ENCODE assay signal across 19 cellular contexts in the genomic region with DNA sequence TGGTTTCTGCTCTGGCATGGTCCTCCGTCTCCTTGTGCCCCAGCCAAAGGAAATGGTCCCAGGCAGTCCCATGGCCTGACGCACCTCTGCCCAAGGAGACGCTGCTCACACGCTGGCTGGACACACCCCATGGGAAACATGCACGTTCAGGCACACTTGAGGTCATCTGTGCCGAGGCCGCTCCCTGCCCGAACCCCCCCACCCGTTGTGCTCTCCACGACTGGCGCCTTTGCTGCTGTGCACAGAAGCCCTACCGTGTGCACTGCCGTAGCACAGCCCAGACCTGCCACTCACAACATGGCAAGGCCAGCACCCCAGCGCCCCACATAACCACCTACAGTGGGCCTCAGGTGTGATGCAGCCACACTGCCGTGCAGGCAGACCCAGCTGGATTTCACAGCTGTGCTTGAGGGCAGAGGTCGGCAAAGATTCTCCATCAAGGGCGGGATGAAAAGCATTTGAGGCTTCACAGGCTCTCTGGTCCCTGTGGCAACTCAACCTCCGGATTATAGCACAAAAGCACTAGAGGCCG.
A peak's percentile ranks its signal among the peaks of the same experiment; 100 is the strongest.
DNase-seq lines count a peak whose midpoint lies in the region; ATAC-seq, FAIRE-seq and TF ChIP-seq lines count a peak whose summit lies in the region.
"Had no signal": no experiment of that assay in that cellular context is flagged by ENCODE, and none has a peak within 500 bp of the region (broad histone marks: within the 10 kb centered on the region; RNA-seq: fewer than 3 reads in every experiment).

No MANE protein-coding gene starts in this region.

- H3K9me3 ChIP-seq in H9 (ENCODE audit: control insufficient read depth, low read depth, low read length) (peaks cover 4% of the 10 kb centered on the region), H1 (ENCODE audit: insufficient read depth in 2 of 2, low read depth in 1 of 2, low read length in 1 of 2) (peaks cover 2 to 8% of the 10 kb centered on the region in 2 experiments; a peak in 1 of 4 replicates), osteoblast (ENCODE audit: low read depth, low read length) (no peaks in the 10 kb centered on the region), upper lobe of right lung (peaks cover 9% of the 10 kb centered on the region)
- H3K9me3 ChIP-seq: HAP-1 had no signal

- no peak overlapping the region for H2AFZ ChIP-seq in H9 (ENCODE audit: low read length)
- no peak overlapping the region for H2AFZ ChIP-seq in H1 (ENCODE audit: low read length)
- H2AFZ ChIP-seq in osteoblast (ENCODE audit: low read length) = no peak overlapping the region

- H3K4me1 Mint-ChIP-seq in activated CD4-positive, alpha-beta T cell treated with anti-CD3 and anti-CD28 coated beads, Interleukin-2, amount 10 ng/mL, durations not matched to agents 24 days and 14 days = no peaks in the 10 kb centered on the region
- H3K4me1 Mint-ChIP-seq in activated CD4-positive, alpha-beta T cell treated with anti-CD3 and anti-CD28 coated beads for 36 hours = peaks cover 3% of the 10 kb centered on the region
- peaks cover 11 to 12% of the 10 kb centered on the region in 2 experiments for H3K4me1 Mint-ChIP-seq in H9

- no peak for TF ChIP-seq POLR2A in H1 (IDR thresholded peaks at IDR 0.05; ENCODE audit: control extremely low read depth in 1 of 2, low read depth in 2 of 2, low read length in 2 of 2)

- H3K23ac ChIP-seq in H9 (ENCODE audit: insufficient read length, low read depth, low read length) (no peak overlapping the region), H1 (ENCODE audit: insufficient read length) (no peak overlapping the region)

- H3K23me2 ChIP-seq in H9 (ENCODE audit: insufficient read length, low read depth, low read length, poor library complexity, severe bottlenecking) (no peaks in the 10 kb centered on the region), H1 (ENCODE audit: low read depth, low read length) (no peaks in the 10 kb centered on the region)

- no peaks in the 10 kb centered on the region for H3K36me3 Mint-ChIP-seq in activated CD4-positive, alpha-beta T cell treated with anti-CD3 and anti-CD28 coated beads, Interleukin-2, amount 10 ng/mL, durations not matched to agents 24 days and 14 days (ENCODE audit: low read depth)
- H3K36me3 Mint-ChIP-seq in activated CD4-positive, alpha-beta T cell treated with anti-CD3 and anti-CD28 coated beads for 36 hours (ENCODE audit: low read depth) = no peaks in the 10 kb centered on the region
- H3K36me3 Mint-ChIP-seq in H9 (ENCODE audit: insufficient read depth in 1 of 3, low read depth in 3 of 3) = peaks cover 0 to 12% (median 5%) of the 10 kb centered on the region in 3 experiments; a peak in 3 of 7 replicates

- H2AK5ac ChIP-seq in H9 (ENCODE audit: insufficient read length, low read length) = no peak overlapping the region
- no peak overlapping the region for H2AK5ac ChIP-seq in H1 (ENCODE audit: low read depth, low read length)

- no peaks in the 10 kb centered on the region; the same call in 1 of the 2 replicates for H3K27me3 ChIP-seq in H9 (ENCODE audit: insufficient read depth, low read length)
- peaks cover 0 to 3% (median under 1%) of the 10 kb centered on the region in 4 experiments; a peak in 3 of 7 replicates for H3K27me3 ChIP-seq in H1 (replicated peaks in 1 of 4; ENCODE audit: control insufficient read depth in 3 of 4, extremely low read depth in 1 of 4, insufficient read depth in 3 of 4, low read length in 3 of 4)
- H3K27me3 ChIP-seq in osteoblast (ENCODE audit: insufficient read depth, low read length) = peaks cover 9% of the 10 kb centered on the region
- H3K27me3 ChIP-seq in upper lobe of right lung = peaks cover 29% of the 10 kb centered on the region
- H3K27me3 ChIP-seq: BLaER1 had no signal

- no peak overlapping the region for H2BK20ac ChIP-seq in H9 (ENCODE audit: low read depth, low read length, poor library complexity, severe bottlenecking)
- H2BK20ac ChIP-seq in H1 (ENCODE audit: low read length) = 0 out of 2 replicates have a peak overlapping the region, but pooled peaks have one; percentile 34

- H3K27ac Mint-ChIP-seq in activated CD4-positive, alpha-beta T cell treated with anti-CD3 and anti-CD28 coated beads, Interleukin-2, amount 10 ng/mL, durations not matched to agents 24 days and 14 days = no peak overlapping the region
- no peak overlapping the region for H3K27ac Mint-ChIP-seq in activated CD4-positive, alpha-beta T cell treated with anti-CD3 and anti-CD28 coated beads for 36 hours
- H3K27ac Mint-ChIP-seq in H9 = no peak overlapping the region
- H3K27ac Mint-ChIP-seq: CD4-positive, alpha-beta T cell had no signal

- peaks cover 9% of the 10 kb centered on the region for H3K27me3 Mint-ChIP-seq in activated CD4-positive, alpha-beta T cell treated with anti-CD3 and anti-CD28 coated beads, Interleukin-2, amount 10 ng/mL, durations not matched to agents 24 days and 14 days
- H3K27me3 Mint-ChIP-seq in activated CD4-positive, alpha-beta T cell treated with anti-CD3 and anti-CD28 coated beads for 36 hours = peaks cover 32% of the 10 kb centered on the region
- peaks cover 68% of the 10 kb centered on the region for H3K27me3 Mint-ChIP-seq in H9 (ENCODE audit: low read depth)

- H4K5ac ChIP-seq in H9 (ENCODE audit: insufficient read length, low read depth, low read length) (no peak overlapping the region), H1 (ENCODE audit: insufficient read length, low read depth, low read length) (no peak overlapping the region)

- DNase-seq in activated CD4-positive, alpha-beta T cell treated with anti-CD3 and anti-CD28 coated beads, Interleukin-2, amount 10 ng/mL, durations not matched to agents 24 days and 14 days = peak; percentile 39
- DNase-seq in activated CD4-positive, alpha-beta T cell treated with anti-CD3 and anti-CD28 coated beads for 36 hours = no peak
- DNase-seq in H9 (peak; percentile 21), H1 (ENCODE audit: low read depth in 1 of 2, low spot score in 2 of 2) (no peak), osteoblast (ENCODE audit: insufficient read length, low spot score, missing footprints) (peak; percentile 44), upper lobe of right lung (no peak)
- no peak for DNase-seq in stimulated activated CD4-positive, alpha-beta T cell treated with anti-CD3 and anti-CD28 coated beads, Interleukin-4, amount 100 ng/mL, for 4 hours
- DNase-seq: ACHN; CD4-positive, alpha-beta T cell; COR-L47; Kasumi-1; NCI-H1694; NCI-H2081 treated with DMSO at 0.1 percent for 48 hours; NCI-H2171 treated with DMSO at 0.1 percent for 48 hours had no signal

- intact Hi-C loops in activated CD4-positive, alpha-beta T cell treated with anti-CD3 and anti-CD28 coated beads, Interleukin-2, amount 10 ng/mL, durations not matched to agents 24 days and 14 days (cut with micrococcal nuclease) = loop anchor here (5.0 kb wide), 1 partner anchor 165 kb away; no protein-coding TSS in a partner anchor
- intact Hi-C loops in activated CD4-positive, alpha-beta T cell treated with anti-CD3 and anti-CD28 coated beads for 36 hours (cut with DNase I, micrococcal nuclease) = loop anchor here in 1 of 2 experiments (10.0 kb wide), 1 partner anchor 967 kb away; no protein-coding TSS in a partner anchor
- intact Hi-C loops in upper lobe of right lung (cut with DNase I) = no loop called here

- no peak overlapping the region for H2BK15ac ChIP-seq in H9 (ENCODE audit: low read depth, low read length)
- H2BK15ac ChIP-seq in H1 (ENCODE audit: low read length) = no peak overlapping the region

- no peak overlapping the region for H3T11ph ChIP-seq in H9 (ENCODE audit: low read length)

- no peaks in the 10 kb centered on the region for H3K9me3 Mint-ChIP-seq in activated CD4-positive, alpha-beta T cell treated with anti-CD3 and anti-CD28 coated beads, Interleukin-2, amount 10 ng/mL, durations not matched to agents 24 days and 14 days
- H3K9me3 Mint-ChIP-seq in activated CD4-positive, alpha-beta T cell treated with anti-CD3 and anti-CD28 coated beads for 36 hours (ENCODE audit: low read depth) = peaks cover 6% of the 10 kb centered on the region
- peaks cover 15 to 18% of the 10 kb centered on the region in 2 experiments for H3K9me3 Mint-ChIP-seq in H9
- H3K9me3 Mint-ChIP-seq: CD4-positive, alpha-beta T cell had no signal

- H4K20me1 ChIP-seq in H9 (ENCODE audit: control insufficient read depth, insufficient read depth, insufficient read length) (no peaks in the 10 kb centered on the region), H1 (replicated peaks in 1 of 2; ENCODE audit: control insufficient read depth in 1 of 2, insufficient read depth in 2 of 2, low read length in 2 of 2) (no peaks in the 10 kb centered on the region), osteoblast (ENCODE audit: insufficient read depth, low read length) (no peaks in the 10 kb centered on the region)
- H4K20me1 ChIP-seq: BLaER1 had no signal

- H2BK5ac ChIP-seq in H9 (ENCODE audit: insufficient read length, low read length) (no peak overlapping the region), H1 (ENCODE audit: low read depth, low read length) (no peak overlapping the region)

- no peak overlapping the region for H3K4me3 Mint-ChIP-seq in activated CD4-positive, alpha-beta T cell treated with anti-CD3 and anti-CD28 coated beads, Interleukin-2, amount 10 ng/mL, durations not matched to agents 24 days and 14 days
- no peak overlapping the region for H3K4me3 Mint-ChIP-seq in activated CD4-positive, alpha-beta T cell treated with anti-CD3 and anti-CD28 coated beads for 36 hours
- no peak overlapping the region for H3K4me3 Mint-ChIP-seq in H9
- H3K4me3 Mint-ChIP-seq: CD4-positive, alpha-beta T cell had no signal

- H3K14ac ChIP-seq in H9 (ENCODE audit: insufficient read depth, low read length) (no peak overlapping the region; the same call in 1 of the 2 replicates), H1 (ENCODE audit: insufficient read length) (no peak overlapping the region)

- H3K18ac ChIP-seq in H9 (ENCODE audit: insufficient read length, low read depth, low read length) (no peak overlapping the region), H1 (ENCODE audit: extremely low read depth, low read length) (no peak overlapping the region)

- H3K56ac ChIP-seq in H9 (ENCODE audit: insufficient read length, low read depth, low read length) = no peak overlapping the region
- no peak overlapping the region for H3K56ac ChIP-seq in H1 (replicated peaks; ENCODE audit: insufficient read length, low read depth, low read length)

- no peak overlapping the region for H3K4me3 ChIP-seq in H1 (ENCODE audit: extremely low read depth in 1 of 4, insufficient read depth in 2 of 4, low read depth in 3 of 4, low read length in 4 of 4)
- no peak overlapping the region for H3K4me3 ChIP-seq in osteoblast (ENCODE audit: insufficient read depth, low read length)
- no peak overlapping the region for H3K4me3 ChIP-seq in upper lobe of right lung
- H3K4me3 ChIP-seq: BLaER1, HAP-1 had no signal

- H3K79me1 ChIP-seq in H9 (ENCODE audit: insufficient read depth, low read depth, low read length, poor library complexity, severe bottlenecking) (no peaks in the 10 kb centered on the region), H1 (ENCODE audit: low read depth, low read length) (no peaks in the 10 kb centered on the region)

- no peak for TF ChIP-seq RAD21 in H1 (IDR thresholded peaks at IDR 0.05 in 1 of 2, conservative IDR thresholded peaks at IDR 0.05 in 1 of 2; ENCODE audit: low read depth in 2 of 2, low read length in 2 of 2)

- POLR2A ChIA-PET in activated CD4-positive, alpha-beta T cell treated with anti-CD3 and anti-CD28 coated beads for 36 hours (lab: Charles Lee) = no interaction called here
- POLR2A ChIA-PET in H1 (lab: Charles Lee; ENCODE audit: partially characterized antibody) = no interaction called here

- H3K27ac ChIP-seq in H9 (ENCODE audit: insufficient read length, low read depth, low read length) = no peak overlapping the region
- no peak overlapping the region for H3K27ac ChIP-seq in H1 (ENCODE audit: low read depth, low read length)
- H3K27ac ChIP-seq in osteoblast (ENCODE audit: low read depth, low read length) = no peak overlapping the region
- no peak overlapping the region for H3K27ac ChIP-seq in upper lobe of right lung
- H3K27ac ChIP-seq: 22Rv1, BLaER1 had no signal

- no peaks in the 10 kb centered on the region for H3K36me3 ChIP-seq in H1 (ENCODE audit: control insufficient read depth in 2 of 4, insufficient read depth in 4 of 4, low read length in 3 of 4)
- H3K36me3 ChIP-seq in osteoblast (ENCODE audit: insufficient read depth, low read length) = no peaks in the 10 kb centered on the region
- no peaks in the 10 kb centered on the region for H3K36me3 ChIP-seq in upper lobe of right lung
- H3K36me3 ChIP-seq: BLaER1, HAP-1 had no signal

- FAIRE-seq in H1 (lab: Jason Lieb, UNC) = no peak

- CTCF ChIA-PET in activated CD4-positive, alpha-beta T cell treated with anti-CD3 and anti-CD28 coated beads for 36 hours (lab: Charles Lee) = interaction anchor here (0.7 to 2.0 kb wide), 2 partner anchors 29 to 68 kb away, joined by 3 to 5 read pairs; no protein-coding TSS in a partner anchor
- CTCF ChIA-PET in H1 (lab: Charles Lee; ENCODE audit: partially characterized antibody) = interaction anchor here (0.9 to 5.2 kb wide), 13 partner anchors 12 to 968 kb away, joined by 3 to 51 read pairs (median 7); a partner anchor contains a TSS

- no peak for TF ChIP-seq EP300 in H1 (IDR thresholded peaks at IDR 0.05; ENCODE audit: borderline replicate concordance in 1 of 2, low read depth in 2 of 2, low read length in 2 of 2)

- H3K4ac ChIP-seq in H9 (ENCODE audit: low read depth, low read length) = no peak overlapping the region
- H3K4ac ChIP-seq in H1 (replicated peaks; ENCODE audit: insufficient read length, low read depth, low read length) = no peak overlapping the region

- H3K4me1 ChIP-seq in H9 (ENCODE audit: insufficient read depth, low read length) (no peaks in the 10 kb centered on the region), H1 (replicated peaks in 1 of 4; ENCODE audit: control insufficient read depth in 3 of 4, insufficient read depth in 4 of 4, low read length in 3 of 4) (peaks cover 0 to 4% (median 1%) of the 10 kb centered on the region in 4 experiments; a peak in 2 of 7 replicates), osteoblast (ENCODE audit: insufficient read depth, low read length) (no peaks in the 10 kb centered on the region), upper lobe of right lung (peaks cover 3% of the 10 kb centered on the region)
- H3K4me1 ChIP-seq: BLaER1, HAP-1 had no signal

- H3K79me2 ChIP-seq in H9 (ENCODE audit: insufficient read depth, low read length) = no peaks in the 10 kb centered on the region
- no peaks in the 10 kb centered on the region for H3K79me2 ChIP-seq in H1 (ENCODE audit: control insufficient read depth in 1 of 2, insufficient read depth in 2 of 2, low read length in 2 of 2)
- H3K79me2 ChIP-seq in osteoblast (ENCODE audit: insufficient read depth, low read length) = no peaks in the 10 kb centered on the region

- no peak for ATAC-seq in activated CD4-positive, alpha-beta T cell treated with anti-CD3 and anti-CD28 coated beads for 36 hours
- ATAC-seq in GM21423 (IDR thresholded peaks at IDR 0.05; ENCODE audit: unreplicated experiment) (no peak), upper lobe of right lung (no peak)
- ATAC-seq: Right ventricle myocardium inferior had no signal

- H3K9ac ChIP-seq in H9 (ENCODE audit: extremely low read depth, insufficient read length, low read length) (no peak overlapping the region), H1 (replicated peaks in 1 of 4; ENCODE audit: extremely low read depth in 1 of 4, low read depth in 3 of 4, low read length in 3 of 4) (no peak overlapping the region)
- H3K9ac ChIP-seq: BLaER1 had no signal

- H2BK120ac ChIP-seq in H9 (ENCODE audit: low read depth, low read length, poor library complexity, severe bottlenecking) (no peak overlapping the region), H1 (replicated peaks; ENCODE audit: low read depth, low read length) (no peak overlapping the region)

- no CpG with 5 or more reads among the region's 19 CpGs for WGBS in H9 (ENCODE audit: extremely low coverage, insufficient read length, low lambda C conversion rate)
- 90% methylated on average over 19 of the region's 19 CpGs; no CpG with 5 or more reads in 1 of the 2 experiments for WGBS in H1 (ENCODE audit: extremely low coverage in 1 of 2, insufficient coverage in 1 of 2, insufficient read length in 1 of 2, insufficient replicate concordance in 2 of 2, low coverage in 1 of 2, low lambda C conversion rate in 2 of 2, missing lambda C conversion rate in 1 of 2), 2 experiments

- H2BK12ac ChIP-seq in H9 (ENCODE audit: insufficient read length, low read depth, low read length) = no peak overlapping the region
- H2BK12ac ChIP-seq in H1 (ENCODE audit: low read depth, low read length) = no peak overlapping the region

- H4K91ac ChIP-seq in H9 (ENCODE audit: insufficient read length, low read depth, low read length) (no peak overlapping the region), H1 (replicated peaks; ENCODE audit: insufficient read length, low read length) (no peak overlapping the region)

- TF ChIP-seq CTCF in H9 (conservative IDR thresholded peaks at IDR 0.05) (no peak), H1 (IDR thresholded peaks at IDR 0.05; ENCODE audit: control extremely low read depth in 1 of 3, insufficient read depth in 1 of 3, low read depth in 1 of 3, low read length in 3 of 3) (no peak), osteoblast (IDR thresholded peaks at IDR 0.05; ENCODE audit: extremely low read depth, low read depth, low read length) (no peak), upper lobe of right lung (IDR thresholded peaks at IDR 0.05) (no peak)

- no peak overlapping the region for H4K8ac ChIP-seq in H9 (replicated peaks; ENCODE audit: insufficient read length, low read depth, low read length)
- H4K8ac ChIP-seq in H1 (ENCODE audit: extremely low read depth, insufficient read depth, low read length) = peak overlapping the region; percentile 35; the same call in 1 of the 2 replicates

- no peak overlapping the region for H3K4me2 ChIP-seq in H9 (ENCODE audit: insufficient read depth, insufficient read length, low read length)
- H3K4me2 ChIP-seq in H1 (ENCODE audit: insufficient read depth in 1 of 2, low read depth in 2 of 2, low read length in 2 of 2) = no peak overlapping the region
- H3K4me2 ChIP-seq in osteoblast (ENCODE audit: insufficient read depth, low read length) = no peak overlapping the region
- H3K4me2 ChIP-seq: BLaER1 had no signal

Comparison
In these comparisons a context has a peak if more than half of its experiments do, and no peak if none do; other contexts are left out.
1. DNase-seq: peak in activated CD4-positive, alpha-beta T cell treated with anti-CD3 and anti-CD28 coated beads, Interleukin-2, amount 10 ng/mL, durations not matched to agents 24 days and 14 days (single experiment), H9 (single experiment) and osteoblast (single experiment); none in activated CD4-positive, alpha-beta T cell treated with anti-CD3 and anti-CD28 coated beads for 36 hours (single experiment), H1 (0 of 2), stimulated activated CD4-positive, alpha-beta T cell treated with anti-CD3 and anti-CD28 coated beads, Interleukin-4, amount 100 ng/mL, for 4 hours (0 of 2) and upper lobe of right lung (single experiment).